In genomic region chr3:126958638-126959085, GRCh38 we compare ENCODE assay signal across 17 cellular contexts. TPM values are rescaled to one million over a fixed set of nuclear protein-coding genes. Genes with fewer than 3 reads are reported as not detected.
DNase-seq lines count a peak whose midpoint lies in the region; ATAC-seq and TF ChIP-seq lines count a peak whose summit lies in the region.
"Had no signal": no experiment of that assay in that cellular context is flagged by ENCODE, and none has a peak within 500 bp of the region (broad histone marks: within the 10 kb centered on the region; RNA-seq: fewer than 3 reads in every experiment).

No MANE protein-coding gene starts in this region.

- H3K9me3 ChIP-seq in aorta (ENCODE audit: control insufficient read depth, low read length) (no peaks in the 10 kb centered on the region), thyroid gland (no peaks in the 10 kb centered on the region)

- H3K27me3 Mint-ChIP-seq in natural killer cell treated with Interleukin-12 subunit alpha and Interleukin-12 subunit beta and Interleukin-15 and Interleukin-18, amount 100 ng/mL, for 72 hours = no peaks in the 10 kb centered on the region
- H3K27me3 Mint-ChIP-seq in natural killer cell (ENCODE audit: low read depth in 2 of 2) (no peaks in the 10 kb centered on the region), brain (peaks cover 5% of the 10 kb centered on the region), neural crest cell (ENCODE audit: low read depth) (no peaks in the 10 kb centered on the region)
- H3K27me3 Mint-ChIP-seq: CD4-positive, alpha-beta memory T cell had no signal

- H3K27me3 ChIP-seq in aorta (ENCODE audit: control insufficient read depth in 1 of 2, insufficient read depth in 2 of 2, low read length in 1 of 2) (no peaks in the 10 kb centered on the region), thyroid gland (no peaks in the 10 kb centered on the region)

- WGBS in aorta, 2 donors = 83 to 84% methylated on average over 10 of the region's 10 CpGs
- 83 to 87% methylated on average over 6 to 10 of the region's 10 CpGs for WGBS in thyroid gland, 2 donors

- H3K4me1 ChIP-seq in aorta (ENCODE audit: control insufficient read depth in 1 of 2, insufficient read depth in 2 of 2, low read length in 2 of 2) (peaks cover 0 to 2% of the 10 kb centered on the region in 2 donors), thyroid gland (peaks cover 0 to 22% of the 10 kb centered on the region in 2 donors)

- no peaks in the 10 kb centered on the region for H3K9me3 Mint-ChIP-seq in natural killer cell treated with Interleukin-12 subunit alpha and Interleukin-12 subunit beta and Interleukin-15 and Interleukin-18, amount 100 ng/mL, for 72 hours
- H3K9me3 Mint-ChIP-seq in natural killer cell (no peaks in the 10 kb centered on the region), brain (no peaks in the 10 kb centered on the region), neural crest cell (no peaks in the 10 kb centered on the region)
- H3K9me3 Mint-ChIP-seq: CD4-positive, alpha-beta memory T cell had no signal

- no peak overlapping the region for H3K4me3 ChIP-seq in aorta (ENCODE audit: low read length in 2 of 2)
- H3K4me3 ChIP-seq in thyroid gland (replicated peaks in 1 of 3) = no peak overlapping the region
- H3K4me3 ChIP-seq: GM23248, K562 had no signal

- intact Hi-C loops in natural killer cell (cut with micrococcal nuclease) = no loop called here
- intact Hi-C loops in aorta (cut with DNase I) = no loop called here
- intact Hi-C loops in thyroid gland (cut with DNase I) = no loop called here

- H3K36me3 Mint-ChIP-seq in natural killer cell treated with Interleukin-12 subunit alpha and Interleukin-12 subunit beta and Interleukin-15 and Interleukin-18, amount 100 ng/mL, for 72 hours = no peaks in the 10 kb centered on the region
- H3K36me3 Mint-ChIP-seq in natural killer cell (no peaks in the 10 kb centered on the region), brain (no peaks in the 10 kb centered on the region), neural crest cell (ENCODE audit: low read depth) (no peaks in the 10 kb centered on the region)

- no peak overlapping the region for H3K27ac Mint-ChIP-seq in natural killer cell treated with Interleukin-12 subunit alpha and Interleukin-12 subunit beta and Interleukin-15 and Interleukin-18, amount 100 ng/mL, for 72 hours
- no peak overlapping the region for H3K27ac Mint-ChIP-seq in natural killer cell
- peak overlapping the region; percentile 30 to 97 (median 68) for H3K27ac Mint-ChIP-seq in brain
- peak overlapping the region; percentile 94 for H3K27ac Mint-ChIP-seq in neural crest cell (ENCODE audit: unreplicated experiment)
- H3K27ac Mint-ChIP-seq: CD4-positive, alpha-beta memory T cell had no signal

- TF ChIP-seq CTCF in natural killer cell (IDR thresholded peaks at IDR 0.05) = no peak
- TF ChIP-seq CTCF in brain (conservative IDR thresholded peaks at IDR 0.05) = no peak
- TF ChIP-seq CTCF in neural crest cell (conservative IDR thresholded peaks at IDR 0.05) = no peak
- TF ChIP-seq CTCF in thyroid gland (IDR thresholded peaks at IDR 0.05) = no peak

- H3K36me3 ChIP-seq in aorta (ENCODE audit: control insufficient read depth in 1 of 2, insufficient read depth in 2 of 2, low read length in 1 of 2) = no peaks in the 10 kb centered on the region
- no peaks in the 10 kb centered on the region for H3K36me3 ChIP-seq in thyroid gland

- TF ChIP-seq POLR2A in thyroid gland (IDR thresholded peaks at IDR 0.05) = no peak

- no peak for ATAC-seq in natural killer cell treated with Interleukin-12 subunit alpha and Interleukin-12 subunit beta and Interleukin-15 and Interleukin-18, amount 100 ng/mL, for 72 hours
- ATAC-seq in natural killer cell = no peak
- no peak for ATAC-seq in aorta (ENCODE audit: low FRiP score)
- no peak for ATAC-seq in GM21786 (IDR thresholded peaks at IDR 0.05; ENCODE audit: unreplicated experiment)
- ATAC-seq: K562 had no signal

- no peak overlapping the region for H3K4me3 Mint-ChIP-seq in natural killer cell treated with Interleukin-12 subunit alpha and Interleukin-12 subunit beta and Interleukin-15 and Interleukin-18, amount 100 ng/mL, for 72 hours
- H3K4me3 Mint-ChIP-seq in natural killer cell (no peak overlapping the region), brain (no peak overlapping the region), neural crest cell (no peak overlapping the region)
- H3K4me3 Mint-ChIP-seq: CD4-positive, alpha-beta memory T cell had no signal

- DNase-seq in natural killer cell treated with Interleukin-12 subunit alpha and Interleukin-12 subunit beta and Interleukin-15 and Interleukin-18, amount 100 ng/mL, for 72 hours (ENCODE audit: low spot score) = peak; percentile 8
- no peak for DNase-seq in natural killer cell
- no peak for DNase-seq in neural crest cell (ENCODE audit: low read depth, low spot score)
- DNase-seq in aorta = peak; percentile 20 to 54
- DNase-seq in NCI-H82 treated with DMSO at 0.1 percent for 48 hours (lab: John Stamatoyannopoulos, UW; ENCODE audit: unreplicated experiment) = no peak
- DNase-seq in thyroid gland = no peak
- DNase-seq: AML-193; CD4-positive, alpha-beta memory T cell; DND-41; GDM1; GM23248; NCI-H1092; NCI-H1694; SIG-M5 had no signal

- H3K4me1 Mint-ChIP-seq in natural killer cell treated with Interleukin-12 subunit alpha and Interleukin-12 subunit beta and Interleukin-15 and Interleukin-18, amount 100 ng/mL, for 72 hours (ENCODE audit: low read depth in 2 of 2) = no peaks in the 10 kb centered on the region
- H3K4me1 Mint-ChIP-seq in natural killer cell (no peaks in the 10 kb centered on the region), brain (peaks cover 59% of the 10 kb centered on the region), neural crest cell (peaks cover 19% of the 10 kb centered on the region)

- H3K27ac ChIP-seq in aorta (ENCODE audit: low read depth in 1 of 2, low read length in 2 of 2) (no peak overlapping the region), thyroid gland (no peak overlapping the region)
- H3K27ac ChIP-seq: GM23248 had no signal

RNA-seq across cellular contexts. Expression of gene PLXNA1, which starts 24.3 kb away (rescaled TPM):
- 1 to 10 TPM; 3.4 to 7.9 TPM for total RNA-seq in natural killer cell treated with Interleukin-12 subunit alpha and Interleukin-12 subunit beta and Interleukin-15 and Interleukin-18, amount 100 ng/mL, for 72 hours
- total RNA-seq in natural killer cell (1 to 10 TPM; 2.5 to 4.3 (median 2.8) TPM), neural crest cell (90.4 and 94.0 TPM in 2 replicates), aorta (10 to 100 TPM; 28.7 to 51.3 TPM), thyroid gland (10 to 100 TPM; 16.0 to 28.0 (median 22.8) TPM)
- polyA plus RNA-seq in brain (ENCODE audit: insufficient read depth, low read depth, low replicate concordance) (22.2 TPM), aorta (10 to 100 TPM in 1 of 2 donors, 1 to 10 TPM in 1; 6.0 to 13.9 TPM)

Comparison
In these comparisons a context has a peak if more than half of its experiments do, and no peak if none do; other contexts are left out.
1. DNase-seq: peak in natural killer cell treated with Interleukin-12 subunit alpha and Interleukin-12 subunit beta and Interleukin-15 and Interleukin-18, amount 100 ng/mL, for 72 hours (single experiment) and aorta (2 of 2); none in natural killer cell (single experiment), neural crest cell (single experiment), NCI-H82 treated with DMSO at 0.1 percent for 48 hours (single experiment) and thyroid gland (0 of 2).
2. H3K27ac Mint-ChIP-seq: peak in brain (5 of 5) and neural crest cell (single experiment); none in natural killer cell treated with Interleukin-12 subunit alpha and Interleukin-12 subunit beta and Interleukin-15 and Interleukin-18, amount 100 ng/mL, for 72 hours (0 of 2) and natural killer cell (0 of 2).